Comparison of ENCODE assay signal across 9 cellular contexts in genomic region chr5:55577353-55578060, GRCh38. TPM values are rescaled to one million over a fixed set of nuclear protein-coding genes. Genes with fewer than 3 reads are reported as not detected.
A peak's percentile ranks its signal among the peaks of the same experiment; 100 is the strongest.
DNase-seq lines count a peak whose midpoint lies in the region; ATAC-seq and TF ChIP-seq lines count a peak whose summit lies in the region.
"Had no signal": no experiment of that assay in that cellular context is flagged by ENCODE, and none has a peak within 500 bp of the region (broad histone marks: within the 10 kb centered on the region; RNA-seq: fewer than 3 reads in every experiment).

No MANE protein-coding gene starts in this region.

- ATAC-seq in GM21423 (IDR thresholded peaks at IDR 0.05; ENCODE audit: unreplicated experiment) = no peak
- no peak for ATAC-seq in HG02610 (IDR thresholded peaks at IDR 0.05; ENCODE audit: unreplicated experiment)
- ATAC-seq: PC-3 had no signal

- TF ChIP-seq CTCF in left ventricle myocardium inferior (IDR thresholded peaks at IDR 0.05; ENCODE audit: borderline replicate concordance) = no peak

- H3K9me3 ChIP-seq in GM23248 (ENCODE audit: low read depth) (no peaks in the 10 kb centered on the region), left ventricle myocardium inferior (replicated peaks) (no peaks in the 10 kb centered on the region)

- in situ Hi-C loops in GM23248 (cut with MboI) = no loop called here
- in situ Hi-C loops in ACHN (cut with HindIII; ENCODE audit: low pct_ligation_motif_present, low pct_unique_long_range_greater_than_20kb, low sequenced_read_pairs) = no loop called here

- H3K4me3 ChIP-seq in GM23248 = no peak overlapping the region
- H3K4me3 ChIP-seq in left ventricle myocardium inferior = no peak overlapping the region
- H3K4me3 ChIP-seq in rectal smooth muscle tissue (ENCODE audit: low read length) = peak overlapping the region; percentile 6

- H3K27me3 ChIP-seq in GM23248 (replicated peaks; ENCODE audit: insufficient read depth) (no peaks in the 10 kb centered on the region), left ventricle myocardium inferior (ENCODE audit: low read depth) (no peaks in the 10 kb centered on the region), rectal smooth muscle tissue (ENCODE audit: control insufficient read depth, insufficient read depth, low read length) (no peaks in the 10 kb centered on the region)

- WGBS in GM23248 (ENCODE audit: low coverage in 1 of 2, low lambda C conversion rate in 2 of 2, missing lambda C conversion rate in 2 of 2), 2 experiments = 29 to 31% methylated on average over 6 of the region's 6 CpGs

- no peak overlapping the region for H3K4me2 ChIP-seq in GM23248 (ENCODE audit: unreplicated experiment)

- intact Hi-C loops in left ventricle myocardium inferior (cut with micrococcal nuclease) = no loop called here

- no peaks in the 10 kb centered on the region for H3K9me2 ChIP-seq in GM23248 (ENCODE audit: insufficient read depth)

- no peaks in the 10 kb centered on the region for H3K79me2 ChIP-seq in GM23248 (ENCODE audit: insufficient read depth)

- H3K9ac ChIP-seq in GM23248 = no peak overlapping the region
- no peak overlapping the region for H3K9ac ChIP-seq in rectal smooth muscle tissue (ENCODE audit: low read length)

- DNase-seq in GM23248 (peak; percentile 36), astrocyte of the hippocampus (ENCODE audit: low read depth, low spot score) (peak; percentile 53), left ventricle myocardium inferior (peak; percentile 59), ACHN (no peak)
- no peak for DNase-seq in stimulated activated CD4-positive, alpha-beta T cell treated with anti-CD3 and anti-CD28 coated beads, Interleukin-4, amount 100 ng/mL, for 1 hour
- DNase-seq: PC-3 had no signal

- H3F3A ChIP-seq in GM23248 (ENCODE audit: insufficient read depth) = 0 out of 2 replicates have a peak, but pooled peaks cover 5% of the 10 kb centered on the region

- peaks cover 10% of the 10 kb centered on the region for H3K4me1 ChIP-seq in GM23248 (ENCODE audit: insufficient read depth)
- peaks cover 56% of the 10 kb centered on the region for H3K4me1 ChIP-seq in left ventricle myocardium inferior
- peaks cover 12% of the 10 kb centered on the region for H3K4me1 ChIP-seq in rectal smooth muscle tissue (ENCODE audit: control insufficient read depth, insufficient read depth, low read length)

- H3K27ac ChIP-seq in GM23248 = no peak overlapping the region
- H3K27ac ChIP-seq in left ventricle myocardium inferior (replicated peaks) = peak overlapping the region; percentile 85
- peak overlapping the region; percentile 19 for H3K27ac ChIP-seq in rectal smooth muscle tissue (ENCODE audit: low read depth, low read length)

- peak overlapping the region; percentile 20; the same call in 1 of the 2 replicates for H2AFZ ChIP-seq in GM23248

- H3K36me3 ChIP-seq in GM23248 (ENCODE audit: low read depth) (no peaks in the 10 kb centered on the region), left ventricle myocardium inferior (no peaks in the 10 kb centered on the region), rectal smooth muscle tissue (ENCODE audit: control insufficient read depth, insufficient read depth, low read length) (no peaks in the 10 kb centered on the region)

- no peaks in the 10 kb centered on the region for H4K20me1 ChIP-seq in GM23248 (ENCODE audit: insufficient read depth)

RNA-seq across cellular contexts. Expression of gene PLPP1, which starts 42.7 kb away (rescaled TPM):
- total RNA-seq in GM23248 (2014; rRNA removed; shearing (Covaris generic)) = 65.1 and 78.6 TPM in 2 replicates
- polyA plus RNA-seq in GM23248 (2016; fragmentation: Nextera tagmentation; extraction: Ambion mirVana) = 58.1 and 63.5 TPM in 2 replicates
- 72.6 TPM for total RNA-seq in left ventricle myocardium inferior

Comparison
In these comparisons a context has a peak if more than half of its experiments do, and no peak if none do; other contexts are left out.
1. DNase-seq: peak in GM23248 (single experiment), astrocyte of the hippocampus (single experiment) and left ventricle myocardium inferior (single experiment); none in stimulated activated CD4-positive, alpha-beta T cell treated with anti-CD3 and anti-CD28 coated beads, Interleukin-4, amount 100 ng/mL, for 1 hour (single experiment) and ACHN (single experiment).